Comparison of ENCODE assay signal across 9 cellular contexts in genomic region chr2:237643582-237643981, GRCh38. TPM values are rescaled to one million over a fixed set of nuclear protein-coding genes. Genes with fewer than 3 reads are reported as not detected.
"Had no signal": no experiment of that assay in that cellular context is flagged by ENCODE, and none has a peak within 500 bp of the region (broad histone marks: within the 10 kb centered on the region; RNA-seq: fewer than 3 reads in every experiment).

No MANE protein-coding gene starts in this region.

- H3K36me3 ChIP-seq: HAP-1 had no signal

- H3K4me3 Mint-ChIP-seq: HFFc6 had no signal

- H3K4me1 ChIP-seq: HAP-1 had no signal

- H3K27ac Mint-ChIP-seq: HFFc6 had no signal

- ATAC-seq: HCT116 had no signal

- DNase-seq: GM23248, GOT3, H7, HFFc6, IMR-90, KBM-7 had no signal

- H3K9me3 ChIP-seq: HAP-1 had no signal

- H3K27ac ChIP-seq: GM23248 had no signal

- H3K9ac ChIP-seq: GM23248 had no signal

- H3K4me3 ChIP-seq: GM23248, HAP-1 had no signal

- H3K9me3 Mint-ChIP-seq: HFFc6 had no signal

RNA-seq across cellular contexts. Expression of gene RAB17, which starts 53.0 kb away (rescaled TPM):
- total RNA-seq: H4, IMR-90 had no signal
- polyA plus RNA-seq: GM23248 had no signal
